ENCODE assay signal across 8 cellular contexts in genomic region chr11:8839957-8840945, GRCh38.
A peak's percentile ranks its signal among the peaks of the same experiment; 100 is the strongest.
DNase-seq lines count a peak whose midpoint lies in the region; ATAC-seq lines count a peak whose summit lies in the region.

No MANE protein-coding gene starts in this region.

- DNase-seq in ELF-1 (ENCODE audit: low read depth, low spot score): peak; percentile 72
- DNase-seq in NCI-H2227 (lab: John Stamatoyannopoulos, UW; ENCODE audit: unreplicated experiment): peak; percentile 59
- DNase-seq in globus pallidus (ENCODE audit: low spot score): peak; percentile 78
- DNase-seq in pulmonary artery endothelial cell (ENCODE audit: low read depth, low spot score): peak; percentile 20
- no peak for DNase-seq in dedifferentiated amniotic fluid mesenchymal stem cell (ENCODE audit: extremely low spot score)
- DNase-seq in SKM-1 (lab: John Stamatoyannopoulos, UW; ENCODE audit: unreplicated experiment): no peak

- ATAC-seq in HG02852 (IDR thresholded peaks at IDR 0.05; ENCODE audit: unreplicated experiment): no peak
- ATAC-seq in HG03565 (IDR thresholded peaks at IDR 0.05; ENCODE audit: unreplicated experiment): no peak

Comparison
In these comparisons a context has a peak if more than half of its experiments do, and no peak if none do; other contexts are left out.
1. DNase-seq: peak in ELF-1 (single experiment), NCI-H2227 (single experiment), globus pallidus (single experiment) and pulmonary artery endothelial cell (single experiment); none in dedifferentiated amniotic fluid mesenchymal stem cell (single experiment) and SKM-1 (single experiment).